Comparison of ENCODE assay signal across 18 cellular contexts in the genomic region with DNA sequence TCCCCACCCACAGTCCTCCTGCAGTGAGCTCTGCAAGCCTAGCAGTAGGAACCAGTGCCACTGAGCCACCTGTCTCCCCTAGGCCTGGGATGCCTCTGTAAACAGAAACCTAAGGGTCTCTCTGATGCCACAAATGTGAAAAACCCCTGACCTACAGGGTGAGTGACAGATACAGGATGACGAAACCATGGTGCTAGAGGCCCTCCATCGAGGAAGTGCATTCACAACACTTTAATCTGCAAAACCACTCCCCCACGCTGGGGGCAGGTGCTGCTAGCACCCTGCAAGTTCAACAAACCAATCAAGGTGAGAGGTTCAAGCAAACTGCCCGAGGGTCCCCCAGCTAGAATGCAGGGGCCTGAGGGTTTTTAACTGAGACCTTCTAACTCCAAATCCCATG.
"Had no signal": no experiment of that assay in that cellular context is flagged by ENCODE, and none has a peak within 500 bp of the region (broad histone marks: within the 10 kb centered on the region; RNA-seq: fewer than 3 reads in every experiment).

No MANE protein-coding gene starts in this region.

- H3K9me3 Mint-ChIP-seq: activated T-helper 17 cell treated with anti-CD3 and anti-CD28 coated beads, Interleukin-2, amount 50 U/mL, for 72 hours had no signal

- DNase-seq: activated naive CD4-positive, alpha-beta T cell; activated T-cell treated with anti-CD3 and anti-CD28 coated beads for 4 hours; cerebellar nuclear complex; cortex of kidney; gastrocnemius medialis; head of caudate nucleus; immature natural killer cell; kidney glomerular epithelial cell; mucosa of descending colon; naive B cell; stimulated activated CD4-positive, alpha-beta T cell treated with anti-CD3 and anti-CD28 coated beads, Interleukin-12 subunit alpha, Interleukin-12 subunit beta, amount 100 ng/mL, for 4 hours; stimulated activated CD4-positive, alpha-beta T cell treated with anti-CD3 and anti-CD28 coated beads, Interleukin-1b, Interleukin-23, amount 100 ng/mL, for 48 hours; stimulated activated CD8-positive, alpha-beta memory T cell treated with anti-CD3 and anti-CD28 coated beads, Interleukin-4, amount 100 ng/mL, for 48 hours; stimulated activated naive CD4-positive, alpha-beta T cell treated with Interleukin-2 at 50 U/mL for 16 hours; uterus had no signal

- H3K4me3 Mint-ChIP-seq: activated T-helper 17 cell treated with anti-CD3 and anti-CD28 coated beads, Interleukin-2, amount 50 U/mL, for 72 hours; immature natural killer cell; memory B cell; naive B cell had no signal

- H3K27me3 Mint-ChIP-seq: activated T-helper 17 cell treated with anti-CD3 and anti-CD28 coated beads, Interleukin-2, amount 50 U/mL, for 72 hours; memory B cell; naive B cell had no signal

- FAIRE-seq: TTC549 had no signal

- H3K27ac Mint-ChIP-seq: immature natural killer cell, memory B cell, naive B cell had no signal

- ATAC-seq: activated T-helper 17 cell treated with anti-CD3 and anti-CD28 coated beads, Interleukin-2, amount 50 U/mL, for 72 hours; gastrocnemius medialis; mucosa of descending colon had no signal

- H3K36me3 Mint-ChIP-seq: immature natural killer cell had no signal
